Comparison of ENCODE assay signal across 8 cellular contexts in the genomic region with DNA sequence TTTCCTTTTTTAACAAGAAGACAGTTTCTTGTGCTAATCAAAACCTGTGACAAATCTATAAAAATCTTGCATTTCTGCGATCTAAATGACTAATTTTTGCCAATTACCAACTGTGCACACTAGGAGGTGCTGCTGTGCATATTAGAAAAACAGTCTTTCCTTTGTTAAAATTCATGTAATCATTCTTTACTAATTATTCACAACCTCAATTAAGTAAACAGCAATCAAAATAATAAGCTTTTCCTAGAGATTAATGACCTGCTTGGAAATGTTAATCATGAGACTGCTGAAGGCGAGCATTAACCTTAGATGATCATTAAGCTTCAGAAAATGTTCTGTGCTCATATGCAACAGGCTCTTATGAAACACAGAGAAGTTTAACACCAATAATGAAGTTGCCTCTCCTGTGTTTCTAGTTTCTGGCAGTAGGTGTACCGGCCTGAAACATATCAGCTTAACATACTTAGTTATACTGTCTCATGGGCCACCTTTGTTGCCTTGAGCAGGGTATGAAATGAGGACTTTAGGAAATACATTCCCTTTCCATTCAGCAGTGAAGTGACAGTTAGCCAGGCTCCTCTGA. TPM values are rescaled to one million over a fixed set of nuclear protein-coding genes. Genes with fewer than 3 reads are reported as not detected.
A peak's percentile ranks its signal among the peaks of the same experiment; 100 is the strongest.
DNase-seq lines count a peak whose midpoint lies in the region; ATAC-seq, FAIRE-seq and TF ChIP-seq lines count a peak whose summit lies in the region.

No MANE protein-coding gene starts in this region.

- no peaks in the 10 kb centered on the region for H3K36me3 ChIP-seq in kidney (ENCODE audit: control insufficient read depth in 1 of 2, insufficient read depth in 2 of 2, low read length in 2 of 2)

- intact Hi-C loops in kidney (cut with DNase I), result no loop called here

- H3K9me3 ChIP-seq in kidney (ENCODE audit: control insufficient read depth in 1 of 2, low read length in 2 of 2), result no peaks in the 10 kb centered on the region

- H3K4me1 ChIP-seq in kidney (ENCODE audit: control insufficient read depth in 1 of 2, insufficient read depth in 1 of 2, low read depth in 1 of 2, low read length in 2 of 2), result peaks cover 0 to 2% of the 10 kb centered on the region in 2 donors

- H3K4me3 ChIP-seq in astrocyte of the cerebellum (ENCODE audit: low read depth, low read length) (no peak overlapping the region), kidney (ENCODE audit: low read length in 2 of 2) (no peak overlapping the region)

- H3K27ac ChIP-seq in kidney (ENCODE audit: low read depth in 2 of 2, low read length in 2 of 2), result peak overlapping the region in 1 of 2 donors; percentile 66

- in situ Hi-C loops in astrocyte of the cerebellum (cut with HindIII; ENCODE audit: low sequenced_read_pairs), result no loop called here

- DNase-seq in EH (ENCODE audit: low read depth) (peak; percentile 58), NCI-H345 treated with DMSO at 0.1 percent for 48 hours (lab: John Stamatoyannopoulos, UW; ENCODE audit: unreplicated experiment) (peak; percentile 21), astrocyte of the cerebellum (ENCODE audit: low read depth) (no peak), kidney (no peak), UCSD-AML1 (lab: John Stamatoyannopoulos, UW; ENCODE audit: unreplicated experiment) (no peak)
- peak; percentile 1 for DNase-seq in stimulated activated naive CD4-positive, alpha-beta T cell treated with Interleukin-2 at 50 U/mL for 16 hours (lab: John Stamatoyannopoulos, UW)

- FAIRE-seq in A204.1 (lab: Jason Lieb, UNC), result peak; percentile 87
- peak; percentile 98 for FAIRE-seq in kidney (lab: Jason Lieb, UNC)

- TF ChIP-seq CTCF in astrocyte of the cerebellum (IDR thresholded peaks at IDR 0.05; ENCODE audit: low read depth, low read length, missing control alignments), result peak; percentile 66
- peak; percentile 79 for TF ChIP-seq CTCF in kidney (IDR thresholded peaks at IDR 0.05; ENCODE audit: borderline replicate concordance, extremely low read depth, insufficient read depth)

- ATAC-seq in HG03025 (IDR thresholded peaks at IDR 0.05; ENCODE audit: low FRiP score, unreplicated experiment), result no peak

- H3K9ac ChIP-seq in kidney (ENCODE audit: low read length in 2 of 2), result no peak overlapping the region

RNA-seq across cellular contexts. Expression of a gene that starts 17.7 kb away (rescaled TPM):
- total RNA-seq in kidney, result 2.6 TPM
- 4.0 TPM for polyA plus RNA-seq in kidney (ENCODE audit: insufficient read depth, low read depth, low replicate concordance)

RNA-seq across cellular contexts. Expression of a gene that starts 18.5 kb away (rescaled TPM):
- 1.0 TPM for total RNA-seq in kidney
- polyA plus RNA-seq in kidney (ENCODE audit: insufficient read depth, low read depth, low replicate concordance), result 1.1 TPM

RNA-seq across cellular contexts. Expression of a gene that starts 44.4 kb away (rescaled TPM):
- 0.16 TPM for total RNA-seq in kidney
- 0.19 TPM for polyA plus RNA-seq in kidney (ENCODE audit: insufficient read depth, low read depth, low replicate concordance)

Comparison
In these comparisons a context has a peak if more than half of its experiments do, and no peak if none do; other contexts are left out.
1. DNase-seq: peak in EH (single experiment), NCI-H345 treated with DMSO at 0.1 percent for 48 hours (single experiment) and stimulated activated naive CD4-positive, alpha-beta T cell treated with Interleukin-2 at 50 U/mL for 16 hours (single experiment); none in astrocyte of the cerebellum (single experiment), kidney (single experiment) and UCSD-AML1 (single experiment).